Comparison of ENCODE assay signal across 8 cellular contexts in the genomic region with DNA sequence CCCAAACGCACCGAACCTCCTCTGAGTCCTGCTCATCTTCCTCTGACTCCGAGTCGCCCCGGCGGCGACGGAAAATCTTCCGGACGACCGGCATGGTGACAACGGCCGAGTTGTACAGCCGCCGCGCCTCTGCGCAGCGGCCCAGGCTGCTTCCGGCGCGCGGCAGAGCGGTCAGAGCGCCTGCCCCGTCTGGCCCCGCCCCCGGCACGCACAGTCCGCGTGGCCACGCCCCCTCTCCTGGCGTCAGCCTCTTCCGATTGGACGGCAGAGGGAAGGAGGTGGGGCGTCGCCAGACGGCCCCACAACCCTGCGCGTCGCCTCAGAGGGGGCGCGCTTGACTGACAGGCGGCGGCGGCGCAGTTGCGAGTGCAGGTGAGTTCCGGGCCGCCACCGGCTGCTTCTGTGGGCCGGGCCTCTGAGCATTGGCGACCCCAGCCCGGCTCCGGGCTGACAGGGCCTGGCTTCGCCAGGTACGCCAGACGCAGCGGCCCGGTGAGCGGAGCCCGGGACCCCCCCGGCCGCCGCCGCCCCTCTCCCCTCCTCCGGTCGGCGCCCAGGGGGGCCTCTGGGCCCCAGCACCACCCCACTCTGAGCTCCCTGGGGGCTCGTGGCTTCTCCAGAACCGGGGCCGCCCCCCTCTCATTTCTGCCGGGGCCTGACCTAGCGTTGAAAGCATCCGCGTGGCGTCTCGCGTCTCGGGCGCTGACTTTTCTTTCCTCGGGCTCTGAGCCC. TPM values are rescaled to one million over a fixed set of nuclear protein-coding genes. Genes with fewer than 3 reads are reported as not detected.
DNase-seq lines count a peak whose midpoint lies in the region; ATAC-seq and TF ChIP-seq lines count a peak whose summit lies in the region.

A gene with protein sequence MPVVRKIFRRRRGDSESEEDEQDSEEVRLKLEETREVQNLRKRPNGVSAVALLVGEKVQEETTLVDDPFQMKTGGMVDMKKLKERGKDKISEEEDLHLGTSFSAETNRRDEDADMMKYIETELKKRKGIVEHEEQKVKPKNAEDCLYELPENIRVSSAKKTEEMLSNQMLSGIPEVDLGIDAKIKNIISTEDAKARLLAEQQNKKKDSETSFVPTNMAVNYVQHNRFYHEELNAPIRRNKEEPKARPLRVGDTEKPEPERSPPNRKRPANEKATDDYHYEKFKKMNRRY (minus strand): TSS at position 148 of the 732 bp plus-strand sequence. CDS start 54 bp downstream, at position 94.
A gene (plus strand): TSS at position 331 of the 732 bp plus-strand sequence. CDS start 17,098 bp downstream, outside the sequence.

- intact Hi-C loops in testis (cut with DNase I; ENCODE audit: low total_unique reads), result no loop called here

- H2AFZ ChIP-seq in osteoblast (ENCODE audit: low read length), result peak within 1 kb of the TSS; percentile 98

- peak within 1 kb of the TSS; percentile 96 for H3K27ac Mint-ChIP-seq in activated naive CD8-positive, alpha-beta T cell
- peak within 1 kb of the TSS; percentile 90 for H3K27ac Mint-ChIP-seq in glutamatergic neuron (ENCODE audit: unreplicated experiment)

- peak; percentile 99 for DNase-seq in GM10266 (ENCODE audit: extremely low spot score)
- peak; percentile 95 for DNase-seq in NCI-H1105 treated with DMSO at 0.1 percent for 48 hours (lab: John Stamatoyannopoulos, UW)
- peak; percentile 96 for DNase-seq in SKM-1 treated with dmso at 0.1 percent for 144 hours (lab: John Stamatoyannopoulos, UW; ENCODE audit: unreplicated experiment)
- DNase-seq in glutamatergic neuron, result peak; percentile 98
- DNase-seq in osteoblast (ENCODE audit: insufficient read length, low spot score, missing footprints), result peak; percentile 99
- DNase-seq in testis, result peak; percentile 97

- H3K4me1 ChIP-seq in osteoblast (ENCODE audit: insufficient read depth, low read length), result peaks cover 42% of the 10 kb centered on the region
- H3K4me1 ChIP-seq in testis, result peaks cover 18% of the 10 kb centered on the region

- TF ChIP-seq CTCF in GM10266 (IDR thresholded peaks at IDR 0.05; ENCODE audit: control insufficient read depth, insufficient read depth, low read depth, missing control alignments) (peak; percentile 2), glutamatergic neuron (IDR thresholded peaks at IDR 0.05; ENCODE audit: partially characterized antibody, unreplicated experiment) (no peak), osteoblast (IDR thresholded peaks at IDR 0.05; ENCODE audit: extremely low read depth, low read depth, low read length) (no peak), testis (IDR thresholded peaks at IDR 0.05) (no peak)

- peaks cover 60% of the 10 kb centered on the region for H3K4me1 Mint-ChIP-seq in activated naive CD8-positive, alpha-beta T cell (ENCODE audit: low read depth)
- H3K4me1 Mint-ChIP-seq in glutamatergic neuron (ENCODE audit: low read depth, unreplicated experiment), result peaks cover 25% of the 10 kb centered on the region

- peak; percentile 95 for ATAC-seq in HG02642 (IDR thresholded peaks at IDR 0.05; ENCODE audit: poor library complexity, unreplicated experiment)

- peak within 1 kb of the TSS; percentile 98 for H3K4me3 Mint-ChIP-seq in activated naive CD8-positive, alpha-beta T cell
- peak within 1 kb of the TSS; percentile 99 for H3K4me3 Mint-ChIP-seq in glutamatergic neuron (ENCODE audit: unreplicated experiment)

- no peaks in the 10 kb centered on the region for H3K9me3 ChIP-seq in osteoblast (ENCODE audit: low read depth, low read length)
- no peaks in the 10 kb centered on the region for H3K9me3 ChIP-seq in testis

- H3K36me3 ChIP-seq in osteoblast (ENCODE audit: insufficient read depth, low read length), result peaks cover 33% of the 10 kb centered on the region
- no peaks in the 10 kb centered on the region for H3K36me3 ChIP-seq in testis (ENCODE audit: low read depth, missing control alignments)

- H3K27ac ChIP-seq in osteoblast (ENCODE audit: low read depth, low read length), result peak within 1 kb of the TSS; percentile 77
- H3K27ac ChIP-seq in testis, result peak within 1 kb of the TSS; percentile 82 to 85

- TF ChIP-seq POLR2A in testis (IDR thresholded peaks at IDR 0.05), result peak; percentile 57

- H3K27me3 ChIP-seq in osteoblast (ENCODE audit: insufficient read depth, low read length) (no peaks in the 10 kb centered on the region), testis (no peaks in the 10 kb centered on the region)

- no peaks in the 10 kb centered on the region for H3K27me3 Mint-ChIP-seq in activated naive CD8-positive, alpha-beta T cell
- peaks cover 7% of the 10 kb centered on the region for H3K27me3 Mint-ChIP-seq in glutamatergic neuron (ENCODE audit: unreplicated experiment)

- peaks cover 6% of the 10 kb centered on the region for H3K36me3 Mint-ChIP-seq in activated naive CD8-positive, alpha-beta T cell
- no peaks in the 10 kb centered on the region for H3K36me3 Mint-ChIP-seq in glutamatergic neuron (ENCODE audit: unreplicated experiment)

- no peaks in the 10 kb centered on the region for H3K9me3 Mint-ChIP-seq in activated naive CD8-positive, alpha-beta T cell (ENCODE audit: low read depth)
- peaks cover 2% of the 10 kb centered on the region for H3K9me3 Mint-ChIP-seq in glutamatergic neuron (ENCODE audit: unreplicated experiment)

- H3K4me2 ChIP-seq in osteoblast (ENCODE audit: insufficient read depth, low read length), result peak within 1 kb of the TSS; percentile 97

- 0% methylated on average over 26 to 45 of the region's 81 CpGs for WGBS in testis, 2 donors

- peaks cover 16% of the 10 kb centered on the region for H4K20me1 ChIP-seq in osteoblast (ENCODE audit: insufficient read depth, low read length)

- H3K79me2 ChIP-seq in osteoblast (ENCODE audit: insufficient read depth, low read length), result peaks cover 55% of the 10 kb centered on the region

- H3K4me3 ChIP-seq in osteoblast (ENCODE audit: insufficient read depth, low read length) (peak within 1 kb of the TSS; percentile 98), testis (peak within 1 kb of the TSS; percentile 97 to 98)

RNA-seq across cellular contexts. Expression of the first gene that starts in this region (rescaled TPM):
- 46.1 TPM for total RNA-seq in glutamatergic neuron (ENCODE audit: unreplicated experiment)
- total RNA-seq in osteoblast, result 30.8 and 41.0 TPM in 2 replicates
- total RNA-seq in testis, result 10 to 100 TPM; 56.3 to 83.2 TPM
- polyA plus RNA-seq in testis (ENCODE audit: insufficient read depth, low read depth, low replicate concordance), result 86.8 TPM

RNA-seq across cellular contexts. Expression of the second gene that starts in this region (rescaled TPM):
- total RNA-seq in glutamatergic neuron (ENCODE audit: unreplicated experiment) (93.5 TPM), osteoblast (9.1 and 10.5 TPM in 2 replicates), testis (10 to 100 TPM; 46.8 to 48.3 TPM)
- 37.4 TPM for polyA plus RNA-seq in testis (ENCODE audit: insufficient read depth, low read depth, low replicate concordance)

Comparison
In these comparisons a context has a peak if more than half of its experiments do, and no peak if none do; other contexts are left out.
1. Peak in every context shown above with its lines: DNase-seq, ATAC-seq, H3K4me3 ChIP-seq and H3K27ac ChIP-seq.